In genomic region chrX:148658115-148658725, GRCh38 we compare ENCODE assay signal across 17 cellular contexts.
"Had no signal": no experiment of that assay in that cellular context is flagged by ENCODE, and none has a peak within 500 bp of the region (broad histone marks: within the 10 kb centered on the region; RNA-seq: fewer than 3 reads in every experiment).

No MANE protein-coding gene starts in this region.

- H3K27ac ChIP-seq: body of pancreas, coronary artery, right atrium auricular region, skin epidermis, WERI-Rb-1 had no signal

- H3K4me1 ChIP-seq: body of pancreas, right atrium auricular region had no signal

- H3K4me3 ChIP-seq: body of pancreas, coronary artery, right atrium auricular region, skin epidermis had no signal

- H3K27me3 ChIP-seq: body of pancreas, right atrium auricular region had no signal

- H3K9me3 ChIP-seq: body of pancreas, right atrium auricular region had no signal

- H3K36me3 ChIP-seq: right atrium auricular region, WERI-Rb-1 had no signal

- DNase-seq: activated CD4-positive, alpha-beta memory T cell treated with anti-CD3 and anti-CD28 coated beads, Interleukin-2, amount 10 ng/mL, durations not matched to agents 7 days and 5 days; activated T-cell treated with anti-CD3 and anti-CD28 coated beads, Interleukin-2, amount 50 U/mL, for 24 hours; amniotic stem cell; body of pancreas; central memory CD4-positive, alpha-beta T cell; glutamatergic neuron; kidney glomerular epithelial cell; occipital lobe; stimulated activated CD4-positive, alpha-beta T cell treated with anti-CD3 and anti-CD28 coated beads, Interleukin-4, amount 100 ng/mL, for 4 hours; stimulated activated CD8-positive, alpha-beta memory T cell treated with anti-CD3 and anti-CD28 coated beads, Interleukin-4, amount 100 ng/mL, for 48 hours; stimulated activated naive CD4-positive, alpha-beta T cell treated with Interleukin-2 at 50 U/mL for 16 hours; substantia nigra; trophoblast cell; WERI-Rb-1 had no signal
